In the genomic region with DNA sequence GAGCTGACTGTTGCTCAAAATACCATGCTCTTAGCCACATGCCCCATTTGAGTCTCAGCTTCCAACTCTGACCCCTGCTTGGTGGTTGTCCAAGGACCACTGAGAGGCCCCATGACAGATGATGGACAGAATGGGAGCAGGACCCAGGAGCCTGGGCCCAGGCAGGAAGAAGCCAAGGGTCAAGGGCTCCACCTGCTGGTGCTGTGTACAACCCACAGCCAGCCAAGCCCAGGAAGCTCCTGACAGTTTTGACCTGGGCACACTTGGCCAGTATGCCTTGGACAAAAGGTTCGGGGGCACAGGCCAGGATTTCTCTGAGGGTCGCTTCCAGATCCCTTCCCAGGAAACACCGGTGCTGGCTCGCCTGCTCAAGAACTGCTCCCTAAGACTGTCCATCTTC, we compare ENCODE assay signal across 8 cellular contexts. TPM values are rescaled to one million over a fixed set of nuclear protein-coding genes. Genes with fewer than 3 reads are reported as not detected.
DNase-seq lines count a peak whose midpoint lies in the region; ATAC-seq, FAIRE-seq and TF ChIP-seq lines count a peak whose summit lies in the region.
"Not testable (repeated sequence)": the region's sequence is repeated elsewhere in the genome, so short reads cannot be mapped to it uniquely, and the experiment has no call there.

No MANE protein-coding gene starts in this region.

- H3K4me2 ChIP-seq in GM23338, SK-N-SH: not testable (repeated sequence)

- not testable (repeated sequence) for H3K9ac ChIP-seq in SK-N-SH; colonic mucosa (ENCODE audit: low read depth in 2 of 2, low read length in 2 of 2)

- not testable (repeated sequence) for H3K27ac Mint-ChIP-seq in GM23338; immature natural killer cell; progenitor cell of endocrine pancreas; stimulated activated naive B cell treated with anti-CD40 and anti-IgM and Interleukin-4, amounts not matched to agents 10 μg/mL and 1 μg/mL and 100 μg/mL, for 72 hours

- peak; percentile 40 for TF ChIP-seq RAD21 in SK-N-SH (IDR thresholded peaks at IDR 0.05; ENCODE audit: low read length)

- not testable (repeated sequence) for H3K4me1 ChIP-seq in GM23338 (ENCODE audit: insufficient read depth); SK-N-SH (ENCODE audit: control insufficient read depth in 1 of 2, insufficient read depth in 2 of 2, low read depth in 1 of 2, low read length in 1 of 2); colonic mucosa

- H3K36me3 Mint-ChIP-seq in GM23338 (ENCODE audit: low read depth); activated T-cell treated with anti-CD3 and anti-CD28 coated beads, Interleukin-2, amount 50 U/mL, for 4 hours (ENCODE audit: insufficient read depth); immature natural killer cell; progenitor cell of endocrine pancreas (ENCODE audit: insufficient read depth); stimulated activated naive B cell treated with anti-CD40 and anti-IgM and Interleukin-4, amounts not matched to agents 10 μg/mL and 1 μg/mL and 100 μg/mL, for 72 hours: not testable (repeated sequence)

- not testable (repeated sequence) for H3K9me3 ChIP-seq in SK-N-SH, colonic mucosa

- H3K9me3 Mint-ChIP-seq in GM23338; activated T-cell treated with anti-CD3 and anti-CD28 coated beads, Interleukin-2, amount 50 U/mL, for 4 hours; immature natural killer cell; progenitor cell of endocrine pancreas (ENCODE audit: low read depth); stimulated activated naive B cell treated with anti-CD40 and anti-IgM and Interleukin-4, amounts not matched to agents 10 μg/mL and 1 μg/mL and 100 μg/mL, for 72 hours: not testable (repeated sequence)

- not testable (repeated sequence) for H3K4me1 Mint-ChIP-seq in GM23338; activated T-cell treated with anti-CD3 and anti-CD28 coated beads, Interleukin-2, amount 50 U/mL, for 4 hours (ENCODE audit: low read depth); immature natural killer cell; progenitor cell of endocrine pancreas (ENCODE audit: low read depth); stimulated activated naive B cell treated with anti-CD40 and anti-IgM and Interleukin-4, amounts not matched to agents 10 μg/mL and 1 μg/mL and 100 μg/mL, for 72 hours

- H3K27me3 Mint-ChIP-seq in GM23338 (ENCODE audit: insufficient read depth, low read depth, poor library complexity); activated T-cell treated with anti-CD3 and anti-CD28 coated beads, Interleukin-2, amount 50 U/mL, for 4 hours (ENCODE audit: low read depth); immature natural killer cell (ENCODE audit: low read depth in 3 of 3); progenitor cell of endocrine pancreas; stimulated activated naive B cell treated with anti-CD40 and anti-IgM and Interleukin-4, amounts not matched to agents 10 μg/mL and 1 μg/mL and 100 μg/mL, for 72 hours: not testable (repeated sequence)

- intact Hi-C loops in colonic mucosa (cut with DNase I): not testable (repeated sequence)

- not testable (repeated sequence) for H3K79me2 ChIP-seq in GM23338 (replicated peaks; ENCODE audit: insufficient read depth); SK-N-SH (ENCODE audit: insufficient read depth)

- TF ChIP-seq EP300 in SK-N-SH (IDR thresholded peaks at IDR 0.05; ENCODE audit: borderline replicate concordance in 1 of 2, low read depth in 1 of 2, low read length in 1 of 2): not testable (repeated sequence)

- not testable (repeated sequence) for H3K27ac ChIP-seq in GM23338 (ENCODE audit: low read depth); SK-N-SH (ENCODE audit: low read depth in 2 of 2, low read length in 1 of 2); colonic mucosa

- not testable (repeated sequence) for H2AFZ ChIP-seq in GM23338; SK-N-SH (ENCODE audit: low read depth)

- not testable (repeated sequence) for H3K4me3 ChIP-seq in GM23338; SK-N-SH (ENCODE audit: low read depth in 2 of 2, low read length in 1 of 2); colonic mucosa

- not testable (repeated sequence) for H4K20me1 ChIP-seq in GM23338 (replicated peaks; ENCODE audit: insufficient read depth); SK-N-SH (ENCODE audit: insufficient read depth)

- CTCF ChIA-PET in SK-N-SH (lab: Yijun Ruan, JAX): not testable (repeated sequence)

- 0% methylated on average over 1 of the region's 4 CpGs for WGBS in SK-N-SH (ENCODE audit: low lambda C conversion rate)

- H3F3A ChIP-seq in GM23338 (replicated peaks; ENCODE audit: low read depth); SK-N-SH (replicated peaks; ENCODE audit: insufficient read depth): not testable (repeated sequence)

- not testable (repeated sequence) for FAIRE-seq in D721Med (lab: Jason Lieb, UNC)

- DNase-seq in D721Med (ENCODE audit: insufficient read length, low spot score); GM23338 (ENCODE audit: low spot score); SK-N-SH: not testable (repeated sequence)
- peak; percentile 43 for DNase-seq in activated T-cell treated with anti-CD3 and anti-CD28 coated beads, Interleukin-2, amount 50 U/mL, for 4 hours
- DNase-seq in colonic mucosa (peak; percentile 87), immature natural killer cell (peak; percentile 24 to 55 (median 50)), progenitor cell of endocrine pancreas (ENCODE audit: low spot score, unreplicated experiment) (peak; percentile 43)
- DNase-seq in stimulated activated naive B cell treated with anti-CD40 and anti-IgM and Interleukin-4, amounts not matched to agents 10 μg/mL and 1 μg/mL and 100 μg/mL, for 72 hours: peak; percentile 23

- ATAC-seq in GM23338: peak; percentile 83
- peak; percentile 84 to 86 for ATAC-seq in activated T-cell treated with anti-CD3 and anti-CD28 coated beads, Interleukin-2, amount 50 U/mL, for 4 hours
- ATAC-seq in stimulated activated naive B cell treated with anti-CD40 and anti-IgM and Interleukin-4, amounts not matched to agents 10 μg/mL and 1 μg/mL and 100 μg/mL, for 72 hours (replicated peaks): peak; percentile 57 to 66

- POLR2A ChIA-PET in SK-N-SH (lab: Yijun Ruan, JAX): not testable (repeated sequence)

- TF ChIP-seq CTCF in D721Med (IDR thresholded peaks at IDR 0.05; ENCODE audit: insufficient read depth, missing control alignments) (peak; percentile 13), GM23338 (conservative IDR thresholded peaks at IDR 0.05; ENCODE audit: low read depth in 2 of 2) (peak in 1 of 2 experiments; percentile 62; a peak in 2 of 4 replicates), colonic mucosa (IDR thresholded peaks at IDR 0.05) (peak; percentile 19), progenitor cell of endocrine pancreas (IDR thresholded peaks at IDR 0.05; ENCODE audit: unreplicated experiment) (peak; percentile 44)
- not testable (repeated sequence) for TF ChIP-seq CTCF in SK-N-SH (IDR thresholded peaks at IDR 0.05)

- H3K36me3 ChIP-seq in GM23338 (ENCODE audit: insufficient read depth); SK-N-SH (replicated peaks in 1 of 2; ENCODE audit: control insufficient read depth in 1 of 2, insufficient read depth in 2 of 2, low read length in 1 of 2); colonic mucosa: not testable (repeated sequence)

- not testable (repeated sequence) for H3K4me3 Mint-ChIP-seq in GM23338; activated T-cell treated with anti-CD3 and anti-CD28 coated beads, Interleukin-2, amount 50 U/mL, for 4 hours; immature natural killer cell; progenitor cell of endocrine pancreas (ENCODE audit: low read depth); stimulated activated naive B cell treated with anti-CD40 and anti-IgM and Interleukin-4, amounts not matched to agents 10 μg/mL and 1 μg/mL and 100 μg/mL, for 72 hours

- H3K27me3 ChIP-seq in GM23338 (ENCODE audit: insufficient read depth); SK-N-SH (ENCODE audit: insufficient read depth); colonic mucosa: not testable (repeated sequence)

- not testable (repeated sequence) for H3K9me2 ChIP-seq in GM23338 (ENCODE audit: insufficient read depth); SK-N-SH

RNA-seq across cellular contexts. Expression of gene GRAP, which starts 15.0 kb away (rescaled TPM):
- 0.24 and 0.27 TPM in 2 replicates for total RNA-seq in GM23338 (2014; rRNA removed; shearing (Covaris generic))
- polyA plus RNA-seq in GM23338 (2016; fragmentation: Nextera tagmentation; extraction: Ambion mirVana) (0.47 TPM in 1 of 2 replicates, not detected in the other), SK-N-SH (2012; rRNA removed) (0.02 TPM in 1 of 2 replicates, not detected in the other), immature natural killer cell (10 to 100 TPM in 2 of 3 donors, 1 to 10 TPM in 1; 5.2 to 19.0 (median 18.3) TPM)
- polyA plus RNA-seq in SK-N-SH (2012; cell fraction: cytosol; rRNA removed): 0.01 TPM in 2 replicates
- 0.25 and 0.27 TPM in 2 replicates for polyA plus RNA-seq in SK-N-SH (2012; cell fraction: nucleus; rRNA removed)
- 1 to 10 TPM; 5.7 to 6.8 (median 6.0) TPM for total RNA-seq in activated T-cell treated with anti-CD3 and anti-CD28 coated beads, Interleukin-2, amount 50 U/mL, for 4 hours
- total RNA-seq in colonic mucosa (1 to 10 TPM in 1 of 2 donors, under 1 TPM in 1; 0.93 to 1.1 TPM), progenitor cell of endocrine pancreas (not detected in 2 replicates)

RNA-seq across cellular contexts. Expression of gene FAM83G, which starts 27.2 kb away (rescaled TPM):
- total RNA-seq in GM23338 (2014; rRNA removed; shearing (Covaris generic)): 44.5 and 46.6 TPM in 2 replicates
- polyA plus RNA-seq in GM23338 (2016; fragmentation: Nextera tagmentation; extraction: Ambion mirVana) (7.6 and 8.5 TPM in 2 replicates), SK-N-SH (2012; rRNA removed) (6.4 and 6.5 TPM in 2 replicates), immature natural killer cell (1 to 10 TPM in 2 of 3 donors, under 1 TPM in 1; 0.81 to 3.7 (median 1.9) TPM)
- polyA plus RNA-seq in SK-N-SH (2012; cell fraction: cytosol; rRNA removed): 2.2 and 3.8 TPM in 2 replicates
- polyA plus RNA-seq in SK-N-SH (2012; cell fraction: nucleus; rRNA removed): 13.1 and 14.0 TPM in 2 replicates
- 10 to 100 TPM; 27.0 to 31.9 (median 31.9) TPM for total RNA-seq in activated T-cell treated with anti-CD3 and anti-CD28 coated beads, Interleukin-2, amount 50 U/mL, for 4 hours
- total RNA-seq in colonic mucosa (10 to 100 TPM; 24.4 to 24.8 TPM), progenitor cell of endocrine pancreas (16.6 and 17.3 TPM in 2 replicates)
